Comparison of ENCODE assay signal across 8 cellular contexts in the genomic region with DNA sequence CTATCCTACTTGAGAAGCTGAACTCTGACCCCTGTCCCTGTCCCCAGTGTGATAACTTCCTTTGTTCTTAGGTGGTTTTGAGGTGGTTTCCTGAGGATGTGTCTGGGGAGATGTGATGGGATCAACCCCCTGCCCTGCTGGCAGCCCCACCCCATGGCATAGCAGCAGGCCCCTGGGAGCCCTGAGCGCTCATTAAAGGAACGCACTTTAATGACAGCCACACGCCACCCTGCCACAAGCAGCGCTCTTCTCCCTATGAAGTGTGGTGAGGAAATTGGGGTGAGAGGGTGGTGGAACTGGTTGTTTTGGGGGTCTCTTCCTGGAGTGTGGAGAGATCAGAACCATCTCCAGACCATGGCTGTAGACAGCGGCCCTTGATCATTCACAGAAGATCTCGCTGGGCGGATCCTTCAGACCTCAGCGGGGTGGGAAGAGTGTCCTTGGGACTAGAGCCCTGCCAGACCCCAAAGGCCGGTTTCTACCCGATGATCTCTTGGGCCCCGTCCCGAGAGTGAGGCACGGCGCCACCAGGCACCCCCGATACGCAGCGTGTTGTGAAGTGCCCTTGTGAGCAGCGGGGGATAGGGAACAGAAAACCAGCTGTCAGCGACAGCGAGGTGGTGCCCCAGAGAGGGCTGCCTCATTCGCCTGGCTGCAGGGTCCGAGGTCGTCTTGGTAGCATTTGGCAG. TPM values are rescaled to one million over a fixed set of nuclear protein-coding genes. Genes with fewer than 3 reads are reported as not detected.
DNase-seq lines count a peak whose midpoint lies in the region; ATAC-seq, FAIRE-seq and TF ChIP-seq lines count a peak whose summit lies in the region.

No MANE protein-coding gene starts in this region.

- no peaks in the 10 kb centered on the region for H3K9me2 ChIP-seq in HCT116 (ENCODE audit: insufficient read depth)

- no peaks in the 10 kb centered on the region for H3K36me3 ChIP-seq in ACC112 (ENCODE audit: insufficient read depth, low read length)
- H3K36me3 ChIP-seq in HCT116 (ENCODE audit: control insufficient read depth in 1 of 2, insufficient read depth in 2 of 2, low read length in 2 of 2) = peaks cover 0 to 8% of the 10 kb centered on the region in 2 experiments; a peak in 1 of 4 replicates
- H3K36me3 ChIP-seq in K562 (ENCODE audit: control insufficient read depth, insufficient read depth, low read length) = peaks cover 8% of the 10 kb centered on the region; the same call in 2 of the 3 replicates
- no peaks in the 10 kb centered on the region for H3K36me3 ChIP-seq in muscle layer of colon (ENCODE audit: insufficient read depth, low read length)

- RAD21 ChIA-PET in HCT116 (lab: Charles Lee; ENCODE audit: low non-redundant PET in 1 of 2, low total read pairs in 2 of 2, uncharacterized antibody in 2 of 2, unreplicated experiment in 2 of 2) = no interaction called here

- DNase-seq in HCT116 (ENCODE audit: low read depth, low spot score) (no peak), K562 (ENCODE audit: extremely low read depth in 1 of 4, low spot score in 3 of 4) (no peak), EL (no peak), T1000 (lab: John Stamatoyannopoulos, UW) (no peak), NCI-H345 treated with DMSO at 0.1 percent for 48 hours (lab: John Stamatoyannopoulos, UW; ENCODE audit: unreplicated experiment) (no peak)
- no peak for DNase-seq in stimulated activated naive CD4-positive, alpha-beta T cell (lab: John Stamatoyannopoulos, UW)

- H3K9ac ChIP-seq in HCT116 (ENCODE audit: low read length) (peak overlapping the region; percentile 36), K562 (ENCODE audit: insufficient read depth in 1 of 2, low read depth in 2 of 2, low read length in 2 of 2) (peak overlapping the region in 1 of 2 experiments; percentile 58; a peak in 2 of 4 replicates), muscle layer of colon (ENCODE audit: low read length) (peak overlapping the region; percentile 33)

- CTCF ChIA-PET in HCT116 (lab: Charles Lee) = interaction anchor here (1.0 to 1.6 kb wide), 6 partner anchors 13 to 55 kb away, joined by 3 to 13 read pairs (median 6); no protein-coding TSS in a partner anchor
- CTCF ChIA-PET in K562 (lab: Yijun Ruan, JAX; ENCODE audit: low intra/inter-chr PET ratio) = no interaction called here

- 92% methylated on average over 23 of the region's 23 CpGs for WGBS in K562 (ENCODE audit: insufficient coverage, low coverage, missing lambda C conversion rate)

- POLR2A ChIA-PET in HCT116 (lab: Charles Lee) (interaction anchor here (1.5 kb wide), 1 partner anchor 33 kb away, joined by 6 read pairs; no protein-coding TSS in a partner anchor), K562 (lab: Yijun Ruan, JAX) (no interaction called here)

- H4K20me1 ChIP-seq in HCT116 (ENCODE audit: insufficient read depth) (no peaks in the 10 kb centered on the region), K562 (replicated peaks; ENCODE audit: control insufficient read depth, insufficient read depth, low read length) (peaks cover 8% of the 10 kb centered on the region; the same call in 1 of the 2 replicates)

- ATAC-seq in HCT116 = no peak
- ATAC-seq in K562 = no peak

- BruUV-seq in HCT116 (replicated peaks; lab: Mats Ljungman, UMichigan) (no TSS peak), K562 (replicated peaks; lab: Mats Ljungman, UMichigan) (no TSS peak)

- TF ChIP-seq CTCF in HCT116 (IDR thresholded peaks at IDR 0.05 in 2 of 3, conservative IDR thresholded peaks at IDR 0.05 in 1 of 3; ENCODE audit: borderline replicate concordance in 1 of 3, insufficient read depth in 1 of 3, low read depth in 2 of 3, low read length in 2 of 3) = no peak
- TF ChIP-seq CTCF in K562 (IDR thresholded peaks at IDR 0.05 in 2 of 3, conservative IDR thresholded peaks at IDR 0.05 in 1 of 3; ENCODE audit: insufficient read depth in 2 of 3, low read depth in 1 of 3, low read length in 3 of 3) = no peak

- FAIRE-seq in K562 (lab: Jason Lieb, UNC) = no peak

- H3K27me3 ChIP-seq in ACC112 (ENCODE audit: insufficient read depth, low read length) = no peaks in the 10 kb centered on the region
- H3K27me3 ChIP-seq in HCT116 (ENCODE audit: insufficient read depth, low read length) = no peaks in the 10 kb centered on the region
- no peaks in the 10 kb centered on the region for H3K27me3 ChIP-seq in K562 (ENCODE audit: control insufficient read depth in 2 of 2, insufficient read depth in 2 of 2, low read length in 2 of 2)
- no peaks in the 10 kb centered on the region for H3K27me3 ChIP-seq in muscle layer of colon (ENCODE audit: control insufficient read depth in 1 of 2, insufficient read depth in 2 of 2, low read length in 2 of 2)

- no peak for TF ChIP-seq EP300 in K562 (IDR thresholded peaks at IDR 0.05; ENCODE audit: low read length)

- H3K4me2 ChIP-seq in HCT116 (ENCODE audit: low read length) (peak overlapping the region; percentile 68), K562 (ENCODE audit: insufficient read depth, low read length) (no peak overlapping the region)

- H3K4me1 ChIP-seq in ACC112 (ENCODE audit: control insufficient read depth, insufficient read depth, low read length, unreplicated experiment) (peaks cover 55% of the 10 kb centered on the region), HCT116 (ENCODE audit: control insufficient read depth in 1 of 2, insufficient read depth in 2 of 2, low read length in 2 of 2) (peaks cover 38 to 64% of the 10 kb centered on the region in 2 experiments), K562 (replicated peaks in 1 of 2; ENCODE audit: control insufficient read depth in 2 of 2, insufficient read depth in 2 of 2, low read length in 2 of 2) (peaks cover 31 to 45% of the 10 kb centered on the region in 2 experiments), muscle layer of colon (ENCODE audit: insufficient read depth, low read length) (peaks cover 29% of the 10 kb centered on the region)

- no peaks in the 10 kb centered on the region for H3K9me1 ChIP-seq in K562 (ENCODE audit: control insufficient read depth, insufficient read depth, low read length)

- H3K27ac ChIP-seq in ACC112 (ENCODE audit: low read depth, low read length) (peak overlapping the region; percentile 97), HCT116 (ENCODE audit: low read depth, low read length) (peak overlapping the region; percentile 61), K562 (ENCODE audit: extremely low read depth, low read depth, low read length) (no peak overlapping the region), muscle layer of colon (ENCODE audit: low read depth, low read length) (peak overlapping the region; percentile 50)

- peak overlapping the region; percentile 23; the same call in 1 of the 2 replicates for H3K4me3 ChIP-seq in ACC112 (ENCODE audit: low read depth, low read length)
- H3K4me3 ChIP-seq in HCT116 (replicated peaks in 1 of 2; ENCODE audit: low read depth in 1 of 2, low read length in 2 of 2) = peak overlapping the region in 1 of 2 experiments; percentile 24; a peak in 1 of 4 replicates
- no peak overlapping the region for H3K4me3 ChIP-seq in K562
- peak overlapping the region in 1 of 2 donors; percentile 4 for H3K4me3 ChIP-seq in muscle layer of colon (ENCODE audit: low read depth in 1 of 2, low read length in 2 of 2)

- H2AFZ ChIP-seq in ACC112 (ENCODE audit: low read length, unreplicated experiment) = no peak overlapping the region
- no peak overlapping the region for H2AFZ ChIP-seq in HCT116 (ENCODE audit: low read depth, low read length, poor library complexity, severe bottlenecking)
- no peak overlapping the region for H2AFZ ChIP-seq in K562 (ENCODE audit: low read depth, low read length)

- TF ChIP-seq POLR2A in HCT116 (IDR thresholded peaks at IDR 0.05; ENCODE audit: borderline replicate concordance, extremely low read depth, insufficient read depth, insufficient read length) (no peak), K562 (conservative IDR thresholded peaks at IDR 0.05) (no peak)

- in situ Hi-C loops in K562 (cut with MboI) = no loop called here

- TF ChIP-seq RAD21 in HCT116 (IDR thresholded peaks at IDR 0.05; ENCODE audit: low read depth) = no peak
- TF ChIP-seq RAD21 in K562 (CRISPR knock-in tag; conservative IDR thresholded peaks at IDR 0.05 in 1 of 2, IDR thresholded peaks at IDR 0.05 in 1 of 2) = no peak

- H3K9me3 ChIP-seq in HCT116 (ENCODE audit: control insufficient read depth in 1 of 2, insufficient read depth in 1 of 2, low read depth in 1 of 2, low read length in 2 of 2) (no peaks in the 10 kb centered on the region), K562 (replicated peaks; ENCODE audit: control insufficient read depth, insufficient read depth, low read depth, low read length) (no peaks in the 10 kb centered on the region), muscle layer of colon (ENCODE audit: low read length) (no peaks in the 10 kb centered on the region)

- H3K79me2 ChIP-seq in ACC112 (ENCODE audit: control insufficient read depth, insufficient read depth, low read length, unreplicated experiment) (peaks cover 31% of the 10 kb centered on the region), HCT116 (ENCODE audit: insufficient read depth, low read length) (peaks cover 5% of the 10 kb centered on the region; the same call in 1 of the 2 replicates), K562 (ENCODE audit: control insufficient read depth, insufficient read depth, low read length) (peaks cover 4% of the 10 kb centered on the region; the same call in 1 of the 3 replicates)

- intact Hi-C loops in HCT116 (cut with micrococcal nuclease) (loop anchor here (1.0 kb wide), 1 partner anchor 32 kb away; no protein-coding TSS in a partner anchor), K562 (cut with micrococcal nuclease) (loop anchor here (5.0 kb wide), 1 partner anchor 45 kb away; no protein-coding TSS in a partner anchor)

TF ChIP-seq in K562, 482 proteins besides CTCF, POLR2A, EP300 and RAD21 (continues in another document):
- no peak for TF ChIP-seq SMARCB1 (IDR thresholded peaks at IDR 0.05; ENCODE audit: insufficient read length, low read depth)

RNA-seq across cellular contexts. Expression of a gene that starts 45.4 kb away (rescaled TPM):
- total RNA-seq in HCT116 (2021; ENCODE audit: unreplicated experiment) (23.9 TPM), K562 (2014; rRNA removed) (15.7 and 17.8 TPM in 2 replicates), K562 (2014; rRNA removed; fragmentation: Illumina TruSeq; extraction: Trizol) (19.5 and 22.7 TPM in 2 replicates), K562 (2015; rRNA removed; fragmentation: Illumina TruSeq; extraction: Trizol) (12.5 and 13.6 TPM in 2 replicates), K562 (2021) (24.7 and 27.7 TPM in 2 replicates)
- polyA plus RNA-seq in HCT116 (2012) = 11.6 and 12.6 TPM in 2 replicates
- 70.0 and 111 TPM in 2 replicates for total RNA-seq in K562 (2011; cell fraction: chromatin; rRNA removed; ENCODE audit: low replicate concordance)
- total RNA-seq in K562 (2011; cell fraction: nucleolus; rRNA removed) = 56.6 and 62.9 TPM in 2 replicates
- total RNA-seq in K562 (2011; cell fraction: nucleoplasm; rRNA removed) = 49.5 and 50.1 TPM in 2 replicates
- polyA plus RNA-seq in K562 (2011; rRNA removed) (17.1 and 21.6 TPM in 2 replicates), K562 (2014; fragmentation: Illumina TruSeq; extraction: Trizol) (22.9 and 26.1 TPM in 2 replicates), K562 (2014; fragmentation: Nextera tagmentation; extraction: Ambion mirVana) (1 to 10 TPM; 3.0 to 3.3 TPM), K562 (2014; rRNA removed) (13.7 and 16.9 TPM in 2 replicates)
- 18.3 and 24.0 TPM in 2 replicates for polyA plus RNA-seq in K562 (2011; cell fraction: cytosol; rRNA removed)
- polyA plus RNA-seq in K562 (2011; cell fraction: nucleus; rRNA removed) = 28.6 and 33.9 TPM in 2 replicates
- 15.0 and 17.4 TPM in 2 replicates for polyA plus RNA-seq in K562 (2012)
- polyA minus RNA-seq in K562 (2011; rRNA and poly(A)+ RNA removed) = 24.2 and 30.1 TPM in 2 replicates
- polyA minus RNA-seq in K562 (2011; cell fraction: cytosol; rRNA and poly(A)+ RNA removed) = 19.8 and 20.9 TPM in 2 replicates
- 18.7 and 22.3 TPM in 2 replicates for polyA minus RNA-seq in K562 (2011; cell fraction: nucleus; rRNA and poly(A)+ RNA removed)
